In the genomic region with DNA sequence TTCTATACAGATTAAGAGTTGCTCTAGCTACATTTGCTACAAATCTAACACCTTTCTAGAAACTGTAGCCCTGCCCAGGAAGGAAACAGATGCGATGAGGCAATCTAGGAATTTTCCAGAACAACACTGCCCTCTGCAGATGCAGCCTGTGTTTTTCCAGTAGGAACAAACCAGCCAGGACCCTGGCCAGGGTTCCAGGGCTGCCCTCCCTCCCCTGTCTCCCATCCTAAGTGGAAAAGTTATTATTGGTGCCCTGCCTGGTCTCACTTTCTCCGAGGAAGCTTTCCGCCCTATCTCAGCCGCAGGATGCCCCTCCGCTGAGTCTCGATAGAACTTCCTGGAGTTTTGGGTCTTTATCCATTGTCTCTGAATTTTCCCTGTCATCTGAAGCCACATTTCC, we compare ENCODE assay signal across 7 cellular contexts. TPM values are rescaled to one million over a fixed set of nuclear protein-coding genes. Genes with fewer than 3 reads are reported as not detected.
DNase-seq lines count a peak whose midpoint lies in the region; ATAC-seq and TF ChIP-seq lines count a peak whose summit lies in the region.
"Not testable (repeated sequence)": the region's sequence is repeated elsewhere in the genome, so short reads cannot be mapped to it uniquely, and the experiment has no call there.

No MANE protein-coding gene starts in this region.

- intact Hi-C loops in body of pancreas (cut with DNase I) (loop anchor here (10.0 kb wide), 1 partner anchor 109 kb away; a partner anchor contains a TSS), posterior vena cava (cut with DNase I) (loop anchor here in 1 of 2 donors (10.0 kb wide), 2 partner anchors 329 to 529 kb away; a partner anchor contains a TSS)
- intact Hi-C loops in left lung (cut with DNase I), result not testable (repeated sequence)

- not testable (repeated sequence) for H3K4me1 ChIP-seq in body of pancreas
- peaks cover 0 to 21% of the 10 kb centered on the region in 2 donors for H3K4me1 ChIP-seq in left lung

- H3K36me3 ChIP-seq in body of pancreas (replicated peaks in 1 of 2; ENCODE audit: insufficient read depth in 1 of 2, low read depth in 2 of 2) (peaks cover 0 to 15% of the 10 kb centered on the region in 2 donors), left lung (peaks cover 0 to 30% of the 10 kb centered on the region in 2 donors)

- H3K27me3 ChIP-seq in body of pancreas, left lung: not testable (repeated sequence)

- peak; percentile 80 for ATAC-seq in body of pancreas
- ATAC-seq in left lung, result peak; percentile 81

- H3K27ac ChIP-seq in body of pancreas (peak overlapping the region in 2 of 4 donors; percentile 33 to 44), left lung (peak overlapping the region; percentile 6 to 7)

- H3K4me3 ChIP-seq in body of pancreas, left lung: not testable (repeated sequence)

- peak; percentile 50 for DNase-seq in EL
- peak; percentile 46 for DNase-seq in KBM-7
- DNase-seq in RPMI7951 (ENCODE audit: low read depth), result peak; percentile 53
- DNase-seq in body of pancreas, result peak; percentile 58 to 73 (median 60)
- DNase-seq in fibroblast of the conjunctiva (ENCODE audit: low read depth), result peak; percentile 23
- DNase-seq in left lung, result not testable (repeated sequence)
- DNase-seq in posterior vena cava (ENCODE audit: low spot score), result peak; percentile 47

- in situ Hi-C loops in KBM-7 (cut with MboI; ENCODE audit: low pct_unique_long_range_greater_than_20kb, low sequenced_read_pairs), result loop anchor here (25.0 kb wide), 1 partner anchor 356 kb away; a partner anchor contains a TSS

- H3K9me3 ChIP-seq in body of pancreas, left lung: not testable (repeated sequence)

- WGBS in body of pancreas, 2 donors, result 47 to 74% methylated on average over 5 to 6 of the region's 6 CpGs

- TF ChIP-seq POLR2A in body of pancreas (IDR thresholded peaks at IDR 0.05), result not testable (repeated sequence)

- TF ChIP-seq CTCF in body of pancreas (IDR thresholded peaks at IDR 0.05) (peak in 5 of 7 experiments; percentile 12 to 45 (median 19)), left lung (IDR thresholded peaks at IDR 0.05) (peak; percentile 25 to 31)

RNA-seq across cellular contexts. Expression of a gene that starts 60.0 kb away (rescaled TPM):
- 4.8 and 6.4 TPM in 2 replicates for total RNA-seq in RPMI7951 (2014; rRNA removed; shearing (Covaris generic))
- total RNA-seq in body of pancreas (10 to 100 TPM in 1 of 2 donors, 1 to 10 TPM in 1; 9.2 to 11.2 TPM), left lung (10 to 100 TPM; 20.8 to 28.3 TPM), posterior vena cava (10 to 100 TPM; 14.7 to 17.0 TPM)
